In the genomic region with DNA sequence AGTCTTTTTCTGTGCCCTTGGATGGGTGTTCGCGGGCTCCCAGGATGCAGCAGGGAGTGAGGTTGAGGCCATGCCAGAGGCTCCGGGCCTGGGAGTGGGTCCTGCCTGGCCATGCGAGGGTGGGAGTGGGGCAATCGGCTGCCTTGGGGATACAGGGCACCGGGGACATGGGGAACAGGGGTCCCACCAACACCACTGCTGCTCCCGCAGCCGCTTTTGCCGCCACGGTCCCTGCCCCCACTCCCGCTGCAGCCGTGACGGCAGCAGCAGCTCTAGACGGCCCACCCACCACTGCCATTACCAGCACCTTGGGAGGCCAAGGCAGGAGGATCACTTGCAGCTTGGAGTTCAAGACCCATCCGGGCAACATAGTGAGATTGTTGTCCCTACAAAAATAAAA, we compare ENCODE assay signal across 17 cellular contexts. TPM values are rescaled to one million over a fixed set of nuclear protein-coding genes. Genes with fewer than 3 reads are reported as not detected.
DNase-seq lines count a peak whose midpoint lies in the region; ATAC-seq, FAIRE-seq and TF ChIP-seq lines count a peak whose summit lies in the region.
"Had no signal": no experiment of that assay in that cellular context is flagged by ENCODE, and none has a peak within 500 bp of the region (broad histone marks: within the 10 kb centered on the region; RNA-seq: fewer than 3 reads in every experiment).

No MANE protein-coding gene starts in this region.

- in situ Hi-C loops in IMR-90 (cut with MboI; ENCODE audit: low sequenced_read_pairs): no loop called here

- peak overlapping the region; percentile 84; the same call in 1 of the 2 replicates for H3K4ac ChIP-seq in IMR-90 (ENCODE audit: low read depth, low read length)
- H3K4ac ChIP-seq in H1 (replicated peaks; ENCODE audit: insufficient read length, low read depth, low read length): no peak overlapping the region

- POLR2A ChIA-PET in A549 (lab: Yijun Ruan, JAX) (no interaction called here), IMR-90 (lab: Charles Lee; ENCODE audit: unreplicated experiment) (interaction anchor here (0.9 kb wide), 1 partner anchor 12 kb away, joined by 3 read pairs; no protein-coding TSS in a partner anchor), H1 (lab: Charles Lee; ENCODE audit: partially characterized antibody) (interaction anchor here (0.8 kb wide), 1 partner anchor 10 kb away, joined by 3 read pairs; no protein-coding TSS in a partner anchor)

- no peak overlapping the region for H3K9ac ChIP-seq in IMR-90 (ENCODE audit: low read depth, low read length)
- no peak overlapping the region for H3K9ac ChIP-seq in H1 (replicated peaks in 1 of 4; ENCODE audit: extremely low read depth in 1 of 4, low read depth in 3 of 4, low read length in 3 of 4)

- WGBS in A549 (ENCODE audit: missing lambda C conversion rate): 97% methylated on average over 10 of the region's 15 CpGs
- WGBS in IMR-90 (ENCODE audit: extremely low coverage in 2 of 2, insufficient read length in 1 of 2), 2 experiments: 94% methylated on average over 5 of the region's 15 CpGs; no CpG with 5 or more reads in 1 of the 2 experiments
- 91% methylated on average over 15 of the region's 15 CpGs; no CpG with 5 or more reads in 1 of the 2 experiments for WGBS in H1 (ENCODE audit: extremely low coverage in 1 of 2, insufficient coverage in 1 of 2, insufficient read length in 1 of 2, insufficient replicate concordance in 2 of 2, low coverage in 1 of 2, low lambda C conversion rate in 2 of 2, missing lambda C conversion rate in 1 of 2), 2 experiments
- WGBS in mesodermal cell (ENCODE audit: insufficient coverage in 2 of 2), 2 experiments: 95 to 98% methylated on average over 9 to 13 of the region's 15 CpGs
- 92 to 95% methylated on average over 10 to 15 of the region's 15 CpGs for WGBS in body of pancreas, 2 donors

- no peak for TF ChIP-seq RAD21 in A549 (conservative IDR thresholded peaks at IDR 0.05 in 1 of 2, IDR thresholded peaks at IDR 0.05 in 1 of 2)
- no peak for TF ChIP-seq RAD21 in IMR-90 (IDR thresholded peaks at IDR 0.05; ENCODE audit: low read length)
- TF ChIP-seq RAD21 in H1 (IDR thresholded peaks at IDR 0.05 in 1 of 2, conservative IDR thresholded peaks at IDR 0.05 in 1 of 2; ENCODE audit: low read depth in 2 of 2, low read length in 2 of 2): no peak

- H4K20me1 ChIP-seq in IMR-90 (ENCODE audit: insufficient read depth, low read length) (no peaks in the 10 kb centered on the region), H1 (replicated peaks in 1 of 2; ENCODE audit: control insufficient read depth in 1 of 2, insufficient read depth in 2 of 2, low read length in 2 of 2) (no peaks in the 10 kb centered on the region)

- H3K9me3 ChIP-seq in A549 (no peaks in the 10 kb centered on the region), IMR-90 (ENCODE audit: control insufficient read depth, insufficient read depth, low read length) (no peaks in the 10 kb centered on the region), H1 (ENCODE audit: insufficient read depth in 2 of 2, low read depth in 1 of 2, low read length in 1 of 2) (no peaks in the 10 kb centered on the region), mesodermal cell (ENCODE audit: control insufficient read depth, low read length) (no peaks in the 10 kb centered on the region), body of pancreas (no peaks in the 10 kb centered on the region)

- no peak overlapping the region; the same call in 1 of the 2 replicates for H2AK5ac ChIP-seq in IMR-90 (ENCODE audit: low read depth, low read length)
- no peak overlapping the region for H2AK5ac ChIP-seq in H1 (ENCODE audit: low read depth, low read length)

- 0 out of 2 replicates have a peak overlapping the region, but pooled peaks have one; percentile 45 for H2BK12ac ChIP-seq in H1 (ENCODE audit: low read depth, low read length)

- H3K56ac ChIP-seq in IMR-90 (ENCODE audit: extremely low read depth, insufficient read depth, low read length) (no peak overlapping the region), H1 (replicated peaks; ENCODE audit: insufficient read length, low read depth, low read length) (no peak overlapping the region)

- H3K4me2 ChIP-seq in A549 (no peak overlapping the region), IMR-90 (ENCODE audit: low read depth, low read length) (no peak overlapping the region), H1 (ENCODE audit: insufficient read depth in 1 of 2, low read depth in 2 of 2, low read length in 2 of 2) (no peak overlapping the region)

- peaks cover 28% of the 10 kb centered on the region for H3K4me1 ChIP-seq in A549
- H3K4me1 ChIP-seq in IMR-90 (ENCODE audit: control insufficient read depth, insufficient read depth, low read length): peaks cover 11% of the 10 kb centered on the region
- H3K4me1 ChIP-seq in H1 (replicated peaks in 1 of 4; ENCODE audit: control insufficient read depth in 3 of 4, insufficient read depth in 4 of 4, low read length in 3 of 4): peaks cover 0 to 5% (median 3%) of the 10 kb centered on the region in 4 experiments; a peak in 3 of 7 replicates
- peaks cover 25% of the 10 kb centered on the region for H3K4me1 ChIP-seq in mesodermal cell (ENCODE audit: control insufficient read depth, insufficient read depth, low read length, poor library complexity, severe bottlenecking)
- H3K4me1 ChIP-seq in body of pancreas: peaks cover 8% of the 10 kb centered on the region

- H3K36me3 ChIP-seq in IMR-90 (ENCODE audit: control insufficient read depth, insufficient read depth, low read length) (no peaks in the 10 kb centered on the region), H1 (ENCODE audit: control insufficient read depth in 2 of 4, insufficient read depth in 4 of 4, low read length in 3 of 4) (no peaks in the 10 kb centered on the region), mesodermal cell (ENCODE audit: control insufficient read depth, insufficient read depth, low read length) (no peaks in the 10 kb centered on the region), body of pancreas (replicated peaks in 1 of 2; ENCODE audit: insufficient read depth in 1 of 2, low read depth in 2 of 2) (no peaks in the 10 kb centered on the region)

- peak overlapping the region; percentile 89 for H2BK20ac ChIP-seq in IMR-90 (ENCODE audit: low read depth, low read length)
- no peak overlapping the region for H2BK20ac ChIP-seq in H1 (ENCODE audit: low read length)

- H2AK9ac ChIP-seq in IMR-90 (replicated peaks; ENCODE audit: low read depth, low read length, poor library complexity): peak overlapping the region; percentile 9

- H3K27ac ChIP-seq in A549 (peak overlapping the region; percentile 30 to 81; a peak in 4 of 6 replicates), IMR-90 (ENCODE audit: insufficient read depth, low read length) (no peak overlapping the region), H1 (ENCODE audit: low read depth, low read length) (no peak overlapping the region), mesodermal cell (ENCODE audit: low read depth, low read length, severe bottlenecking) (peak overlapping the region; percentile 57), body of pancreas (no peak overlapping the region)
- H3K27ac ChIP-seq: C4-2B had no signal

- TF ChIP-seq EP300 in A549 (IDR thresholded peaks at IDR 0.05): no peak
- no peak for TF ChIP-seq EP300 in H1 (IDR thresholded peaks at IDR 0.05; ENCODE audit: borderline replicate concordance in 1 of 2, low read depth in 2 of 2, low read length in 2 of 2)

- H3K4me3 ChIP-seq in A549 (no peak overlapping the region), IMR-90 (ENCODE audit: insufficient read depth, low read depth, low read length) (no peak overlapping the region), H1 (ENCODE audit: extremely low read depth in 1 of 4, insufficient read depth in 2 of 4, low read depth in 3 of 4, low read length in 4 of 4) (no peak overlapping the region), mesodermal cell (ENCODE audit: extremely low read depth, insufficient read depth, low read length, poor library complexity, severe bottlenecking) (no peak overlapping the region), body of pancreas (no peak overlapping the region)

- H3K14ac ChIP-seq in IMR-90 (replicated peaks; ENCODE audit: low read depth, low read length) (no peak overlapping the region; the same call in 1 of the 2 replicates), H1 (ENCODE audit: insufficient read length) (no peak overlapping the region)

- H3K23ac ChIP-seq in IMR-90 (ENCODE audit: low read depth, low read length) (no peak overlapping the region), H1 (ENCODE audit: insufficient read length) (no peak overlapping the region)

- H3K27me3 ChIP-seq in IMR-90 (ENCODE audit: control insufficient read depth, insufficient read depth, low read length): no peaks in the 10 kb centered on the region
- H3K27me3 ChIP-seq in H1 (replicated peaks in 1 of 4; ENCODE audit: control insufficient read depth in 3 of 4, extremely low read depth in 1 of 4, insufficient read depth in 3 of 4, low read length in 3 of 4): 0 out of 7 replicates have a peak, but pooled peaks cover 0 to 2% (median 0%) of the 10 kb centered on the region in 4 experiments
- no peaks in the 10 kb centered on the region for H3K27me3 ChIP-seq in body of pancreas

- H2BK15ac ChIP-seq in IMR-90 (ENCODE audit: low read depth, low read length) (0 out of 3 replicates have a peak overlapping the region, but pooled peaks have one; percentile 77), H1 (ENCODE audit: low read length) (no peak overlapping the region)

- H2BK120ac ChIP-seq in IMR-90 (ENCODE audit: low read depth, low read length) (no peak overlapping the region; the same call in 1 of the 2 replicates), H1 (replicated peaks; ENCODE audit: low read depth, low read length) (no peak overlapping the region)

- FAIRE-seq in A549 (lab: Jason Lieb, UNC) (no peak), H1 (lab: Jason Lieb, UNC) (no peak)
- FAIRE-seq: D721Med, G401.6, GM12892, GM19239, H54 had no signal

- CTCF ChIA-PET in A549 (lab: Yijun Ruan, JAX) (interaction anchor here (1.4 to 1.6 kb wide), 2 partner anchors 11 to 119 kb away, joined by 4 to 8 read pairs; no protein-coding TSS in a partner anchor), IMR-90 (lab: Yijun Ruan, JAX) (no interaction called here), H1 (lab: Charles Lee; ENCODE audit: partially characterized antibody) (interaction anchor here (0.8 to 2.0 kb wide), 5 partner anchors 11 to 164 kb away, joined by 3 to 5 read pairs (median 3); a partner anchor contains a TSS)

- H3K9me1 ChIP-seq in IMR-90 (ENCODE audit: insufficient read depth, low read length): peaks cover 19% of the 10 kb centered on the region

- no peak overlapping the region for H4K91ac ChIP-seq in IMR-90 (ENCODE audit: insufficient read depth, low read depth, low read length)
- H4K91ac ChIP-seq in H1 (replicated peaks; ENCODE audit: insufficient read length, low read length): no peak overlapping the region

- no peaks in the 10 kb centered on the region for H3K23me2 ChIP-seq in H1 (ENCODE audit: low read depth, low read length)

- peaks cover 0 to 3% of the 10 kb centered on the region in 2 experiments; a peak in 1 of 4 replicates for H3K79me1 ChIP-seq in IMR-90 (ENCODE audit: low read depth in 1 of 2, low read length in 2 of 2)
- H3K79me1 ChIP-seq in H1 (ENCODE audit: low read depth, low read length): no peaks in the 10 kb centered on the region

- TF ChIP-seq POLR2A in A549 (IDR thresholded peaks at IDR 0.05; ENCODE audit: low read length) (no peak), IMR-90 (IDR thresholded peaks at IDR 0.05; ENCODE audit: low read depth, low read length) (no peak), H1 (IDR thresholded peaks at IDR 0.05; ENCODE audit: control extremely low read depth in 1 of 2, low read depth in 2 of 2, low read length in 2 of 2) (no peak), body of pancreas (IDR thresholded peaks at IDR 0.05) (no peak)

- ATAC-seq in A549: no peak
- ATAC-seq in IMR-90 (ENCODE audit: low read depth): no peak
- ATAC-seq in Right ventricle myocardium superior (ENCODE audit: poor library complexity): no peak
- ATAC-seq in body of pancreas: no peak

- H4K5ac ChIP-seq in IMR-90 (ENCODE audit: low read depth, low read length) (no peak overlapping the region), H1 (ENCODE audit: insufficient read length, low read depth, low read length) (no peak overlapping the region)

- no peak overlapping the region for H3K18ac ChIP-seq in IMR-90 (ENCODE audit: low read depth, low read length)
- H3K18ac ChIP-seq in H1 (ENCODE audit: extremely low read depth, low read length): no peak overlapping the region

- intact Hi-C loops in IMR-90 (cut with micrococcal nuclease): no loop called here
- intact Hi-C loops in Right ventricle myocardium superior (cut with DNase I): no loop called here
- intact Hi-C loops in body of pancreas (cut with DNase I): no loop called here

- no peak overlapping the region for H4K8ac ChIP-seq in IMR-90 (ENCODE audit: low read depth in 2 of 2, low read length in 2 of 2)
- no peak overlapping the region for H4K8ac ChIP-seq in H1 (ENCODE audit: extremely low read depth, insufficient read depth, low read length)

- H3K79me2 ChIP-seq in H1 (ENCODE audit: control insufficient read depth in 1 of 2, insufficient read depth in 2 of 2, low read length in 2 of 2): no peaks in the 10 kb centered on the region

- DNase-seq in A549 (ENCODE audit: low read depth in 1 of 2, low spot score in 1 of 2) (no peak), IMR-90 (no peak), H1 (ENCODE audit: low read depth in 1 of 2, low spot score in 2 of 2) (no peak), Right ventricle myocardium superior (no peak), body of pancreas (no peak), NCI-H2171 (lab: John Stamatoyannopoulos, UW) (no peak)
- DNase-seq: CD4-positive, alpha-beta memory T cell; COR-L47; DMS153; DMS79 treated with DMSO at 0.1 percent for 48 hours had no signal

- H2AFZ ChIP-seq in IMR-90 (replicated peaks; ENCODE audit: low read length, poor library complexity): no peak overlapping the region
- H2AFZ ChIP-seq in H1 (ENCODE audit: low read length): no peak overlapping the region

- TF ChIP-seq CTCF in A549 (IDR thresholded peaks at IDR 0.05) (no peak), IMR-90 (conservative IDR thresholded peaks at IDR 0.05; ENCODE audit: low read depth, low read length) (no peak), H1 (IDR thresholded peaks at IDR 0.05; ENCODE audit: control extremely low read depth in 1 of 3, insufficient read depth in 1 of 3, low read depth in 1 of 3, low read length in 3 of 3) (no peak), body of pancreas (IDR thresholded peaks at IDR 0.05) (no peak)

- no TSS peak for BruUV-seq in IMR-90 (replicated peaks; lab: Mats Ljungman, UMichigan)

- H2BK5ac ChIP-seq in IMR-90 (ENCODE audit: low read depth, low read length, poor library complexity, severe bottlenecking) (no peak overlapping the region), H1 (ENCODE audit: low read depth, low read length) (no peak overlapping the region)

- dilution Hi-C loops in IMR-90 (cut with HindIII; ENCODE audit: low sequenced_read_pairs, unreplicated experiment): no loop called here

RNA-seq across cellular contexts. Expression of a gene that starts 35.3 kb away (rescaled TPM):
- polyA plus RNA-seq in A549 (2011; rRNA removed) (4.6 and 5.1 TPM in 2 replicates), A549 (2017; fragmentation: RNase III; extraction: RNeasy Plus Mini Kit Qiagen cat#74134 plus additional on column Dnase treatment) (5.5 to 6.8 TPM (median 6.4 TPM) in 3 replicates), IMR-90 (2012; rRNA removed) (7.4 and 8.0 TPM in 2 replicates), H1 (2011; rRNA removed) (3.2 and 3.6 TPM in 2 replicates)
- 6.7 and 7.9 TPM in 2 replicates for polyA plus RNA-seq in A549 (2012; cell fraction: cytosol; rRNA removed)
- 6.8 and 7.5 TPM in 2 replicates for polyA plus RNA-seq in A549 (2012; cell fraction: nucleus; rRNA removed)
- 1.5 and 2.5 TPM in 2 replicates for polyA minus RNA-seq in A549 (2011; rRNA and poly(A)+ RNA removed)
- total RNA-seq in IMR-90 (2012; rRNA removed) (3.9 and 4.1 TPM in 2 replicates), Right ventricle myocardium superior (28.9 TPM), body of pancreas (10 to 100 TPM in 1 of 2 donors, 1 to 10 TPM in 1; 9.9 to 15.6 TPM)
- polyA plus RNA-seq in IMR-90 (2012; cell fraction: cytosol; rRNA removed): 6.4 and 11.4 TPM in 2 replicates
- polyA plus RNA-seq in IMR-90 (2012; cell fraction: nucleus; rRNA removed; ENCODE audit: low replicate concordance): 3.2 and 5.5 TPM in 2 replicates
- 3.1 and 3.8 TPM in 2 replicates for total RNA-seq in H1 (2021; fragmentation: NEBNext Ultra II Directional; extraction: Animal tissue kit (Norgen Biotek cat#: 25700))
- polyA plus RNA-seq in H1 (2011; cell fraction: cytosol; rRNA removed): 5.2 TPM
- polyA plus RNA-seq in H1 (2011; cell fraction: nucleus; rRNA removed): 3.2 TPM
- 1.7 to 3.5 TPM (median 2.2 TPM) in 4 replicates for polyA plus RNA-seq in H1 (2012, experiment 1 of 2)
- polyA plus RNA-seq in H1 (2012, experiment 2 of 2): 1.7 TPM
- 1.9 TPM for polyA plus RNA-seq in H1 (2013, experiment 1 of 2)
- polyA plus RNA-seq in H1 (2013, experiment 2 of 2): 2.2 TPM
- 1.1 and 1.4 TPM in 2 replicates for polyA minus RNA-seq in H1 (2011; rRNA and poly(A)+ RNA removed)
- 1.8 TPM for polyA minus RNA-seq in H1 (2011; cell fraction: cytosol; rRNA and poly(A)+ RNA removed)
- 2.0 TPM for polyA minus RNA-seq in H1 (2011; cell fraction: nucleus; rRNA and poly(A)+ RNA removed)
- polyA plus RNA-seq in mesodermal cell (2013, experiment 1 of 2): 0.22 TPM
- polyA plus RNA-seq in mesodermal cell (2013, experiment 2 of 2): not detected

Comparison
In these comparisons a context has a peak if more than half of its experiments do, and no peak if none do; other contexts are left out.
1. H3K27ac ChIP-seq: peak in A549 (2 of 2) and mesodermal cell (single experiment); none in IMR-90 (single experiment), H1 (single experiment) and body of pancreas (0 of 4).